ENCODE assay signal across 8 cellular contexts in genomic region chr12:49644620-49644994, GRCh38. TPM values are rescaled to one million over a fixed set of nuclear protein-coding genes. Genes with fewer than 3 reads are reported as not detected.
DNase-seq lines count a peak whose midpoint lies in the region; ATAC-seq and TF ChIP-seq lines count a peak whose summit lies in the region.

No MANE protein-coding gene starts in this region.

- no peaks in the 10 kb centered on the region for H3K79me2 ChIP-seq in GM23248 (ENCODE audit: insufficient read depth)

- no peak overlapping the region for H2AFZ ChIP-seq in GM23248

- intact Hi-C loops in activated CD4-positive, alpha-beta T cell treated with anti-CD3 and anti-CD28 coated beads, Interleukin-2, amount 10 ng/mL, durations not matched to agents 24 days and 14 days (cut with micrococcal nuclease), result loop anchor here (1.0 to 5.0 kb wide), 3 partner anchors 18 to 198 kb away; partner anchors contain the start of genes BCDIN3D and FMNL3
- intact Hi-C loops in left lung (cut with DNase I), result loop anchor here in 1 of 2 donors (2.0 kb wide), 1 partner anchor 64 kb away; no protein-coding TSS in a partner anchor

- 0 to 16% methylated on average over 2 of the region's 2 CpGs for WGBS in GM23248 (ENCODE audit: low coverage in 1 of 2, low lambda C conversion rate in 2 of 2, missing lambda C conversion rate in 2 of 2), 2 experiments

- peaks cover 46% of the 10 kb centered on the region for H3K36me3 Mint-ChIP-seq in activated CD4-positive, alpha-beta T cell treated with anti-CD3 and anti-CD28 coated beads, Interleukin-2, amount 10 ng/mL, durations not matched to agents 24 days and 14 days (ENCODE audit: low read depth)

- peak overlapping the region; percentile 70 for H3K27ac Mint-ChIP-seq in activated CD4-positive, alpha-beta T cell treated with anti-CD3 and anti-CD28 coated beads, Interleukin-2, amount 10 ng/mL, durations not matched to agents 24 days and 14 days

- no peaks in the 10 kb centered on the region for H3K27me3 ChIP-seq in GM23248 (replicated peaks; ENCODE audit: insufficient read depth)
- no peaks in the 10 kb centered on the region for H3K27me3 ChIP-seq in left lung

- 0 out of 2 replicates have a peak, but pooled peaks cover 4% of the 10 kb centered on the region for H3F3A ChIP-seq in GM23248 (ENCODE audit: insufficient read depth)

- H3K4me1 ChIP-seq in GM23248 (ENCODE audit: insufficient read depth) (no peaks in the 10 kb centered on the region), left lung (peaks cover 11 to 49% of the 10 kb centered on the region in 2 donors)

- no peak overlapping the region for H3K27ac ChIP-seq in GM23248
- peak overlapping the region in 1 of 2 donors; percentile 24 for H3K27ac ChIP-seq in left lung

- H3K4me3 ChIP-seq in GM23248 (no peak overlapping the region), choroid plexus epithelial cell (ENCODE audit: low read depth, low read length) (no peak overlapping the region), left lung (no peak overlapping the region)

- no peak overlapping the region for H3K4me3 Mint-ChIP-seq in activated CD4-positive, alpha-beta T cell treated with anti-CD3 and anti-CD28 coated beads, Interleukin-2, amount 10 ng/mL, durations not matched to agents 24 days and 14 days

- in situ Hi-C loops in GM23248 (cut with MboI), result loop anchor here (5.0 kb wide), 1 partner anchor 68 kb away; no protein-coding TSS in a partner anchor

- peak; percentile 98 for TF ChIP-seq CTCF in choroid plexus epithelial cell (conservative IDR thresholded peaks at IDR 0.05; ENCODE audit: low read depth, low read length)
- TF ChIP-seq CTCF in left lung (IDR thresholded peaks at IDR 0.05), result peak; percentile 92 to 95

- H3K9me2 ChIP-seq in GM23248 (ENCODE audit: insufficient read depth), result no peaks in the 10 kb centered on the region

- peaks cover 29% of the 10 kb centered on the region for H3K4me1 Mint-ChIP-seq in activated CD4-positive, alpha-beta T cell treated with anti-CD3 and anti-CD28 coated beads, Interleukin-2, amount 10 ng/mL, durations not matched to agents 24 days and 14 days

- H3K36me3 ChIP-seq in GM23248 (ENCODE audit: low read depth) (no peaks in the 10 kb centered on the region; the same call in 1 of the 2 replicates), left lung (peaks cover 0 to 75% of the 10 kb centered on the region in 2 donors)

- ATAC-seq in left lung, result peak; percentile 84
- ATAC-seq in HG03039 (IDR thresholded peaks at IDR 0.05; ENCODE audit: unreplicated experiment), result no peak

- no peaks in the 10 kb centered on the region for H3K9me3 Mint-ChIP-seq in activated CD4-positive, alpha-beta T cell treated with anti-CD3 and anti-CD28 coated beads, Interleukin-2, amount 10 ng/mL, durations not matched to agents 24 days and 14 days

- no peak overlapping the region for H3K4me2 ChIP-seq in GM23248 (ENCODE audit: unreplicated experiment)

- peak overlapping the region; percentile 43; the same call in 1 of the 2 replicates for H3K9ac ChIP-seq in GM23248

- no peaks in the 10 kb centered on the region for H4K20me1 ChIP-seq in GM23248 (ENCODE audit: insufficient read depth)

- DNase-seq in AG20443 (ENCODE audit: low spot score) (peak; percentile 92), GM23248 (peak; percentile 85), NCI-H2227 treated with DMSO at 0.1 percent for 48 hours (lab: John Stamatoyannopoulos, UW) (peak; percentile 41), choroid plexus epithelial cell (ENCODE audit: low read depth) (peak; percentile 87), left lung (peak; percentile 82 to 88)
- DNase-seq in activated CD4-positive, alpha-beta T cell treated with anti-CD3 and anti-CD28 coated beads, Interleukin-2, amount 10 ng/mL, durations not matched to agents 24 days and 14 days, result peak; percentile 94
- peak; percentile 58 to 71 (median 69) for DNase-seq in stimulated activated CD4-positive, alpha-beta T cell treated with anti-CD3 and anti-CD28 coated beads, TNF-alpha, amount 100 ng/mL, for 1 hour (ENCODE audit: low read depth in 3 of 3, low spot score in 1 of 3)

- H3K27me3 Mint-ChIP-seq in activated CD4-positive, alpha-beta T cell treated with anti-CD3 and anti-CD28 coated beads, Interleukin-2, amount 10 ng/mL, durations not matched to agents 24 days and 14 days, result no peaks in the 10 kb centered on the region

- H3K9me3 ChIP-seq in GM23248 (ENCODE audit: low read depth), result no peaks in the 10 kb centered on the region
- no peaks in the 10 kb centered on the region for H3K9me3 ChIP-seq in left lung

RNA-seq across cellular contexts. Expression of gene PRPF40B, which starts 21.2 kb away (rescaled TPM):
- 9.9 and 10.2 TPM in 2 replicates for total RNA-seq in GM23248 (2014; rRNA removed; shearing (Covaris generic))
- 11.6 and 12.6 TPM in 2 replicates for polyA plus RNA-seq in GM23248 (2016; fragmentation: Nextera tagmentation; extraction: Ambion mirVana)
- total RNA-seq in activated CD4-positive, alpha-beta T cell treated with anti-CD3 and anti-CD28 coated beads, Interleukin-2, amount 10 ng/mL, durations not matched to agents 24 days and 14 days, result 12.3 and 12.7 TPM in 2 replicates
- 10 to 100 TPM; 16.0 to 17.3 TPM for total RNA-seq in left lung

RNA-seq across cellular contexts. Expression of gene FAM186B, which starts 39.2 kb away (rescaled TPM):
- 0.22 and 1.4 TPM in 2 replicates for total RNA-seq in GM23248 (2014; rRNA removed; shearing (Covaris generic))
- polyA plus RNA-seq in GM23248 (2016; fragmentation: Nextera tagmentation; extraction: Ambion mirVana), result 0.14 and 0.38 TPM in 2 replicates
- total RNA-seq in activated CD4-positive, alpha-beta T cell treated with anti-CD3 and anti-CD28 coated beads, Interleukin-2, amount 10 ng/mL, durations not matched to agents 24 days and 14 days, result 0.16 and 0.33 TPM in 2 replicates
- under 1 TPM; 0.20 to 0.42 TPM for total RNA-seq in left lung

Comparison
In these comparisons a context has a peak if more than half of its experiments do, and no peak if none do; other contexts are left out.
1. DNase-seq: peak in every context shown above with its lines; median percentile 94 in activated CD4-positive, alpha-beta T cell treated with anti-CD3 and anti-CD28 coated beads, Interleukin-2, amount 10 ng/mL, durations not matched to agents 24 days and 14 days; 92 in AG20443; 87 in choroid plexus epithelial cell; 85 in GM23248; 85 in left lung; 69 in stimulated activated CD4-positive, alpha-beta T cell treated with anti-CD3 and anti-CD28 coated beads, TNF-alpha, amount 100 ng/mL, for 1 hour; 41 in NCI-H2227 treated with DMSO at 0.1 percent for 48 hours.